8 cellular contexts compared by ENCODE assay signal in genomic region chr22:36856121-36856791, GRCh38. TPM values are rescaled to one million over a fixed set of nuclear protein-coding genes. Genes with fewer than 3 reads are reported as not detected.
A peak's percentile ranks its signal among the peaks of the same experiment; 100 is the strongest.
DNase-seq lines count a peak whose midpoint lies in the region; ATAC-seq, FAIRE-seq and TF ChIP-seq lines count a peak whose summit lies in the region.

No MANE protein-coding gene starts in this region.

- H3K4me3 ChIP-seq in bronchial epithelial cell (ENCODE audit: low read depth, low read length) (no peak overlapping the region), kidney epithelial cell (ENCODE audit: low read depth, low read length) (no peak overlapping the region)

- H3K36me3 ChIP-seq in bronchial epithelial cell (ENCODE audit: control insufficient read depth, insufficient read depth, low read length) (no peaks in the 10 kb centered on the region), kidney epithelial cell (ENCODE audit: control insufficient read depth, insufficient read depth, low read length) (no peaks in the 10 kb centered on the region)

- TF ChIP-seq CTCF in bronchial epithelial cell (IDR thresholded peaks at IDR 0.05; ENCODE audit: insufficient read depth, low read length, severe bottlenecking): peak; percentile 100
- peak; percentile 100 for TF ChIP-seq CTCF in kidney epithelial cell (IDR thresholded peaks at IDR 0.05; ENCODE audit: insufficient read depth, low read length, poor library complexity, severe bottlenecking)

- FAIRE-seq in bronchial epithelial cell (lab: Jason Lieb, UNC): no peak

- peaks cover 2% of the 10 kb centered on the region for H3K27me3 ChIP-seq in bronchial epithelial cell (ENCODE audit: control insufficient read depth, insufficient read depth, low read length)
- peaks cover 11% of the 10 kb centered on the region for H3K27me3 ChIP-seq in kidney epithelial cell (ENCODE audit: control insufficient read depth, insufficient read depth, low read length)

- peak; percentile 88 for DNase-seq in COLO668 (lab: John Stamatoyannopoulos, UW; ENCODE audit: unreplicated experiment)
- peak; percentile 63 to 89 for DNase-seq in NCI-H446 (lab: John Stamatoyannopoulos, UW)
- DNase-seq in activated CD4-positive, CD25-positive, alpha-beta regulatory T cell treated with anti-CD3 and anti-CD28 coated beads, Interleukin-2, amount 50 U/mL, for 16 hours (ENCODE audit: low read depth, low spot score): peak; percentile 92
- peak; percentile 61 for DNase-seq in bronchial epithelial cell (ENCODE audit: low read depth)
- peak; percentile 25 for DNase-seq in kidney epithelial cell (ENCODE audit: low read depth)
- DNase-seq in stimulated activated CD4-positive, alpha-beta T cell treated with anti-CD3 and anti-CD28 coated beads, Interleukin-1b, Interleukin-23, amount 100 ng/mL, for 48 hours: peak; percentile 91

- ATAC-seq in HG02798 (IDR thresholded peaks at IDR 0.05; ENCODE audit: poor library complexity, unreplicated experiment) (peak; percentile 25), GM19463 (IDR thresholded peaks at IDR 0.05; ENCODE audit: unreplicated experiment) (no peak)

RNA-seq across cellular contexts. Expression of gene NCF4, which starts 4.5 kb away (rescaled TPM):
- not detected in 2 replicates for total RNA-seq in bronchial epithelial cell
- 0.82 TPM in 1 of 2 replicates, not detected in the other for total RNA-seq in kidney epithelial cell

RNA-seq across cellular contexts. Expression of gene PVALB, which starts 39.4 kb away (rescaled TPM):
- total RNA-seq in bronchial epithelial cell: not detected in 2 replicates
- not detected in 2 replicates for total RNA-seq in kidney epithelial cell

RNA-seq across cellular contexts. Expression of gene CSF2RB, which starts 57.2 kb away (rescaled TPM):
- total RNA-seq in bronchial epithelial cell (under 0.01 TPM in 1 of 2 replicates, not detected in the other), kidney epithelial cell (0.14 and 1.1 TPM in 2 replicates)

Comparison
In these comparisons a context has a peak if more than half of its experiments do, and no peak if none do; other contexts are left out.
1. DNase-seq: peak in every context shown above with its lines; median percentile 92 in activated CD4-positive, CD25-positive, alpha-beta regulatory T cell treated with anti-CD3 and anti-CD28 coated beads, Interleukin-2, amount 50 U/mL, for 16 hours; 91 in stimulated activated CD4-positive, alpha-beta T cell treated with anti-CD3 and anti-CD28 coated beads, Interleukin-1b, Interleukin-23, amount 100 ng/mL, for 48 hours; 88 in COLO668; 76 in NCI-H446; 61 in bronchial epithelial cell; 25 in kidney epithelial cell.